ENCODE assay signal across 23 cellular contexts in genomic region chr11:112516771-112517170, GRCh38.
"Had no signal": no experiment of that assay in that cellular context is flagged by ENCODE, and none has a peak within 500 bp of the region (broad histone marks: within the 10 kb centered on the region; RNA-seq: fewer than 3 reads in every experiment).

No MANE protein-coding gene starts in this region.

- H3K9me3 ChIP-seq: SJSA1 had no signal

- H3K27ac Mint-ChIP-seq: IgD-negative memory B cell had no signal

- H3K36me3 ChIP-seq: SJSA1 had no signal

- H3K4me2 ChIP-seq: KMS-11 had no signal

- H3K4me3 Mint-ChIP-seq: IgD-negative memory B cell had no signal

- DNase-seq: MV-4-11, NCI-H1048, NCI-H1105, NCI-H1417, NCI-H1436 treated with DMSO at 0.1 percent for 48 hours, NCI-H1694, NCI-H1930, NCI-H2081, NCI-H2107, NCI-H226, NCI-H446, NCI-H510A, NCI-H524 treated with DMSO at 0.1 percent for 48 hours, NCI-H69, NCI-H774, Right ventricle myocardium superior, RPMI8226, SIG-M5 had no signal

- H3K36me3 Mint-ChIP-seq: IgD-negative memory B cell had no signal

- H3K27me3 ChIP-seq: SJSA1 had no signal

- H3K9ac ChIP-seq: KMS-11 had no signal

- H3K4me3 ChIP-seq: K562, SJSA1, SK-N-MC had no signal

- ATAC-seq: K562 had no signal

- H3K27ac ChIP-seq: KMS-11, SJSA1, SK-N-MC had no signal
